16 cellular contexts compared by ENCODE assay signal in genomic region chr2:95552911-95553310, GRCh38. TPM values are rescaled to one million over a fixed set of nuclear protein-coding genes. Genes with fewer than 3 reads are reported as not detected.
DNase-seq lines count a peak whose midpoint lies in the region; ATAC-seq and TF ChIP-seq lines count a peak whose summit lies in the region.
"Had no signal": no experiment of that assay in that cellular context is flagged by ENCODE, and none has a peak within 500 bp of the region (broad histone marks: within the 10 kb centered on the region; RNA-seq: fewer than 3 reads in every experiment).

No MANE protein-coding gene starts in this region.

- ATAC-seq in psoas muscle: no peak
- ATAC-seq in GM21717 (IDR thresholded peaks at IDR 0.05; ENCODE audit: unreplicated experiment): no peak
- no peak for ATAC-seq in HG03460 (IDR thresholded peaks at IDR 0.05; ENCODE audit: unreplicated experiment)

- H3K27me3 ChIP-seq in MG63 (no peaks in the 10 kb centered on the region), psoas muscle (ENCODE audit: insufficient read depth in 3 of 3, low read length in 2 of 3) (peaks cover 0 to 4% (median 0%) of the 10 kb centered on the region in 3 donors)
- H3K27me3 ChIP-seq: uterus had no signal

- H3K9me3 ChIP-seq in MG63 (no peaks in the 10 kb centered on the region), psoas muscle (no peaks in the 10 kb centered on the region)
- H3K9me3 ChIP-seq: spleen, uterus had no signal

- no peak for TF ChIP-seq CTCF in psoas muscle (IDR thresholded peaks at IDR 0.05)

- no peaks in the 10 kb centered on the region for H3K4me1 ChIP-seq in psoas muscle
- H3K4me1 ChIP-seq: spleen, uterus had no signal

- no peak overlapping the region for H3K4me3 ChIP-seq in MG63
- H3K4me3 ChIP-seq in psoas muscle: no peak overlapping the region
- H3K4me3 ChIP-seq: spleen, uterus had no signal

- intact Hi-C loops in psoas muscle (cut with DNase I): no loop called here

- DNase-seq in GM04504 (ENCODE audit: low read depth) (peak; percentile 10), MG63 (peak; percentile 53), fibroblast of peridontal ligament (ENCODE audit: extremely low read depth) (peak; percentile 39), psoas muscle (peak; percentile 37 to 46), NCI-H748 treated with DMSO at 0.1 percent for 48 hours (lab: John Stamatoyannopoulos, UW) (no peak)
- DNase-seq: activated CD4-positive, CD25-positive, alpha-beta regulatory T cell; activated naive CD4-positive, alpha-beta T cell treated with anti-CD3 and anti-CD28 coated beads, Interleukin-2, amount 10 ng/mL, durations not matched to agents 7 days and 5 days; DMS79 treated with DMSO at 0.1 percent for 48 hours; Karpas-422; NCI-H187 treated with DMSO at 0.1 percent for 48 hours; NCI-H524 treated with DMSO at 0.1 percent for 48 hours; spleen; uterus had no signal

- no peaks in the 10 kb centered on the region for H3K36me3 ChIP-seq in MG63
- no peaks in the 10 kb centered on the region for H3K36me3 ChIP-seq in psoas muscle (ENCODE audit: insufficient read depth in 1 of 2, low read depth in 1 of 2)
- H3K36me3 ChIP-seq: spleen, uterus had no signal

- H3K27ac ChIP-seq in psoas muscle: no peak overlapping the region
- H3K27ac ChIP-seq: spleen, uterus had no signal

- 14 to 25% (median 25%) methylated on average over 2 of the region's 2 CpGs for WGBS in psoas muscle, 3 donors

RNA-seq across cellular contexts. Expression of gene TRIM43, which starts 38.9 kb away (rescaled TPM):
- total RNA-seq in MG63 (2014; rRNA removed; shearing (Covaris generic); ENCODE audit: low replicate concordance): not detected in 2 replicates
- not detected for total RNA-seq in psoas muscle
- not detected for polyA plus RNA-seq in psoas muscle
- total RNA-seq: mononuclear cell, spleen had no signal
- polyA plus RNA-seq: spleen had no signal
